In genomic region chr1:228683428-228683827, GRCh38 we compare ENCODE assay signal across 33 cellular contexts.
"Had no signal": no experiment of that assay in that cellular context is flagged by ENCODE, and none has a peak within 500 bp of the region (broad histone marks: within the 10 kb centered on the region; RNA-seq: fewer than 3 reads in every experiment).

No MANE protein-coding gene starts in this region.

- FAIRE-seq: astrocyte, bronchial epithelial cell, colon had no signal

- H3K36me3 ChIP-seq: adrenal gland, ascending aorta, brain microvascular endothelial cell, cardiac muscle cell had no signal

- DNase-seq: activated effector memory CD4-positive, alpha-beta T cell treated with anti-CD3 and anti-CD28 coated beads, Interleukin-2, amount 50 U/mL, for 16 hours; activated effector memory CD4-positive, alpha-beta T cell treated with Interleukin-2 at 50 U/mL for 16 hours; activated gamma-delta T cell; activated gamma-delta T cell treated with Interleukin-2 at 50 U/mL for 16 hours; activated naive CD4-positive, alpha-beta T cell; activated naive CD4-positive, alpha-beta T cell treated with anti-CD3 and anti-CD28 coated beads for 36 hours; activated naive CD4-positive, alpha-beta T cell treated with anti-CD3 and anti-CD28 coated beads, Interleukin-2, amount 10 ng/mL, durations not matched to agents 7 days and 5 days; activated naive CD4-positive, alpha-beta T cell treated with anti-CD3 and anti-CD28 coated beads, Interleukin-2, amount 50 U/mL, for 16 hours; activated naive CD4-positive, alpha-beta T cell treated with Interleukin-2 at 50 U/mL for 16 hours; activated naive CD8-positive, alpha-beta T cell treated with anti-CD3 and anti-CD28 coated beads for 36 hours; activated naive CD8-positive, alpha-beta T cell treated with anti-CD3 and anti-CD28 coated beads, Interleukin-2, amount 10 ng/mL, durations not matched to agents 7 days and 5 days; activated naive CD8-positive, alpha-beta T cell treated with anti-CD3 and anti-CD28 coated beads, Interleukin-2, amount 50 U/mL, for 24 hours; activated T-cell treated with anti-CD3 and anti-CD28 coated beads, Interleukin-2, amount 50 U/mL, for 24 hours; activated T-cell treated with anti-CD3 and anti-CD28 coated beads, Interleukin-2, amount 50 U/mL, for 4 hours; activated T-cell treated with anti-CD3 and anti-CD28 coated beads, Interleukin-2, amount 50 U/mL, for 48 hours; activated T-cell treated with anti-CD3 and anti-CD28 coated beads, Interleukin-2, amount 50 U/mL, for 72 hours; adrenal gland; amniotic stem cell; amygdala; anterior cingulate cortex; aorta; body of pancreas; brain microvascular endothelial cell; caudate nucleus; central memory CD4-positive, alpha-beta T cell; cerebellar nuclear complex had no signal

- H3K27ac ChIP-seq: adrenal gland, body of pancreas, brain microvascular endothelial cell, cardiac muscle cell had no signal

- H3K9me3 ChIP-seq: adrenal gland, ascending aorta, body of pancreas had no signal

- ATAC-seq: activated naive CD4-positive, alpha-beta T cell treated with anti-CD3 and anti-CD28 coated beads, Interleukin-2, amount 50 U/mL, for 72 hours; activated naive CD8-positive, alpha-beta T cell treated with anti-CD3 and anti-CD28 coated beads, Interleukin-2, amount 50 U/mL, for 24 hours; activated T-cell treated with anti-CD3 and anti-CD28 coated beads, Interleukin-2, amount 50 U/mL, for 4 hours; activated T-cell treated with anti-CD3 and anti-CD28 coated beads, Interleukin-2, amount 50 U/mL, for 72 hours; activated T-helper 17 cell treated with anti-CD3 and anti-CD28 coated beads, Interleukin-2, amount 50 U/mL, for 72 hours; body of pancreas had no signal

- H3K27me3 ChIP-seq: adrenal gland, ascending aorta, body of pancreas had no signal

- H3K4me3 ChIP-seq: adrenal gland, ascending aorta, body of pancreas, cardiac muscle cell had no signal

- H3K4me1 ChIP-seq: adrenal gland, body of pancreas had no signal
